21 cellular contexts compared by ENCODE assay signal in genomic region chr11:69165775-69166174, GRCh38. TPM values are rescaled to one million over a fixed set of nuclear protein-coding genes. Genes with fewer than 3 reads are reported as not detected.
DNase-seq lines count a peak whose midpoint lies in the region; ATAC-seq and TF ChIP-seq lines count a peak whose summit lies in the region.
"Had no signal": no experiment of that assay in that cellular context is flagged by ENCODE, and none has a peak within 500 bp of the region (broad histone marks: within the 10 kb centered on the region; RNA-seq: fewer than 3 reads in every experiment).

No MANE protein-coding gene starts in this region.

- H3K18ac ChIP-seq in mesenchymal stem cell (ENCODE audit: low read depth in 1 of 2, low read length in 2 of 2), result peak overlapping the region; percentile 57 to 78

- H3K27ac Mint-ChIP-seq in activated naive CD4-positive, alpha-beta T cell treated with anti-CD3 and anti-CD28 coated beads, Interleukin-2, amount 50 U/mL, for 72 hours, result no peak overlapping the region
- H3K27ac Mint-ChIP-seq: IgD-negative memory B cell; T-helper 1 cell treated with Interleukin-12 subunit alpha and Interleukin-12 subunit beta and Interleukin-4 antibody, amounts not matched to agents 30 μg/mL and 1 μg/mL, for 36 hours had no signal

- H2BK12ac ChIP-seq in mesenchymal stem cell (ENCODE audit: low read length in 2 of 2), result peak overlapping the region; percentile 28 to 33

- no peak for TF ChIP-seq POLR2A in uterus (IDR thresholded peaks at IDR 0.05)

- TF ChIP-seq CTCF in OCI-LY3 (IDR thresholded peaks at IDR 0.05; ENCODE audit: low read depth, low read length) (no peak), uterus (IDR thresholded peaks at IDR 0.05) (no peak), mammary epithelial cell (conservative IDR thresholded peaks at IDR 0.05 in 1 of 2, IDR thresholded peaks at IDR 0.05 in 1 of 2; ENCODE audit: extremely low read depth in 1 of 2, insufficient read depth in 1 of 2, low read depth in 1 of 2, low read length in 2 of 2) (no peak)

- H3K36me3 Mint-ChIP-seq in activated naive CD4-positive, alpha-beta T cell treated with anti-CD3 and anti-CD28 coated beads, Interleukin-2, amount 50 U/mL, for 72 hours, result peaks cover 6 to 8% of the 10 kb centered on the region in 2 donors

- no peak overlapping the region for H2BK120ac ChIP-seq in mesenchymal stem cell (ENCODE audit: low read depth, low read length)

- no peaks in the 10 kb centered on the region for H3K36me3 ChIP-seq in HUES48 (ENCODE audit: control insufficient read depth, insufficient read depth, low read length)
- peaks cover 18% of the 10 kb centered on the region for H3K36me3 ChIP-seq in OCI-LY3 (replicated peaks; ENCODE audit: low read depth, low read length)
- H3K36me3 ChIP-seq in mesenchymal stem cell (ENCODE audit: control insufficient read depth in 1 of 2, insufficient read depth in 2 of 2, low read depth in 1 of 2, low read length in 2 of 2), result no peaks in the 10 kb centered on the region
- H3K36me3 ChIP-seq in uterus, result no peaks in the 10 kb centered on the region
- H3K36me3 ChIP-seq in mammary epithelial cell (ENCODE audit: insufficient read depth, low read length), result no peaks in the 10 kb centered on the region
- H3K36me3 ChIP-seq: SJCRH30 had no signal

- H3K9me3 ChIP-seq in HUES48 (ENCODE audit: control insufficient read depth, insufficient read depth, low read length), result no peaks in the 10 kb centered on the region
- peaks cover 14% of the 10 kb centered on the region for H3K9me3 ChIP-seq in OCI-LY3 (ENCODE audit: insufficient read depth, low read length)
- peaks cover 23% of the 10 kb centered on the region for H3K9me3 ChIP-seq in mesenchymal stem cell (ENCODE audit: control insufficient read depth, low read length)
- no peaks in the 10 kb centered on the region for H3K9me3 ChIP-seq in uterus
- no peaks in the 10 kb centered on the region for H3K9me3 ChIP-seq in mammary epithelial cell (replicated peaks; ENCODE audit: insufficient read depth, low read length)

- DNase-seq in mesenchymal stem cell (no peak), uterus (no peak), mammary epithelial cell (no peak), NCI-H1092 treated with DMSO at 0.1 percent for 48 hours (lab: John Stamatoyannopoulos, UW) (no peak)
- no peak for DNase-seq in activated naive CD4-positive, alpha-beta T cell treated with anti-CD3 and anti-CD28 coated beads, Interleukin-2, amount 50 U/mL, for 72 hours (ENCODE audit: low spot score in 2 of 2)
- DNase-seq: COR-L47, DND-41, NCI-H1105 treated with DMSO at 0.1 percent for 48 hours, NCI-H187, NCI-H2107, NCI-H510A treated with DMSO at 0.1 percent for 48 hours, NCI-H82 had no signal

- dilution Hi-C loops in mammary epithelial cell (cut with HindIII; ENCODE audit: low sequenced_read_pairs), result no loop called here

- H3K14ac ChIP-seq in mesenchymal stem cell (ENCODE audit: low read length in 2 of 2), result no peak overlapping the region

- no peak overlapping the region for H4K8ac ChIP-seq in mesenchymal stem cell (ENCODE audit: low read length)

- H3K79me1 ChIP-seq in mesenchymal stem cell (replicated peaks; ENCODE audit: low read length, poor library complexity, severe bottlenecking), result no peaks in the 10 kb centered on the region

- WGBS in mesenchymal stem cell, result 94% methylated on average over 2 of the region's 2 CpGs
- WGBS in mammary epithelial cell (ENCODE audit: low coverage, missing lambda C conversion rate), result 90% methylated on average over 2 of the region's 2 CpGs

- H3K27ac ChIP-seq in HUES48 (ENCODE audit: low read depth, low read length) (peak overlapping the region; percentile 73), OCI-LY3 (ENCODE audit: low read length) (peak overlapping the region; percentile 86), mesenchymal stem cell (ENCODE audit: low read length, poor library complexity, severe bottlenecking) (no peak overlapping the region), uterus (peak overlapping the region; percentile 46 to 65), mammary epithelial cell (ENCODE audit: insufficient read depth, low read depth, low read length) (no peak overlapping the region)
- H3K27ac ChIP-seq: SJCRH30 had no signal

- H3K9ac ChIP-seq in HUES48 (ENCODE audit: low read depth, low read length), result no peak overlapping the region
- H3K9ac ChIP-seq in OCI-LY3 (ENCODE audit: low read length), result peak overlapping the region; percentile 74
- H3K9ac ChIP-seq in mesenchymal stem cell (ENCODE audit: low read length), result no peak overlapping the region
- H3K9ac ChIP-seq in mammary epithelial cell (ENCODE audit: insufficient read depth, low read length), result no peak overlapping the region

- H3K4me2 ChIP-seq in OCI-LY3 (ENCODE audit: low read length) (peak overlapping the region; percentile 86), mesenchymal stem cell (ENCODE audit: low read length, poor library complexity, severe bottlenecking) (no peak overlapping the region), mammary epithelial cell (ENCODE audit: insufficient read depth, low read depth, low read length) (no peak overlapping the region)

- no peak for ATAC-seq in activated naive CD4-positive, alpha-beta T cell treated with anti-CD3 and anti-CD28 coated beads, Interleukin-2, amount 50 U/mL, for 72 hours
- ATAC-seq in HG03442 (IDR thresholded peaks at IDR 0.05; ENCODE audit: unreplicated experiment), result no peak

- intact Hi-C loops in uterus (cut with DNase I; ENCODE audit: low total_unique reads), result no loop called here
- intact Hi-C loops in mammary epithelial cell (cut with micrococcal nuclease), result no loop called here

- in situ Hi-C loops in mammary epithelial cell (cut with MboI; ENCODE audit: low sequenced_read_pairs in 2 of 2), result no loop called here

- peak overlapping the region; percentile 13 to 48 for H3K4ac ChIP-seq in mesenchymal stem cell (ENCODE audit: low read depth in 1 of 2, low read length in 2 of 2)

- H2AFZ ChIP-seq in OCI-LY3 (ENCODE audit: low read depth, low read length), result no peak overlapping the region
- H2AFZ ChIP-seq in mesenchymal stem cell (ENCODE audit: low read depth, low read length), result no peak overlapping the region
- no peak overlapping the region for H2AFZ ChIP-seq in mammary epithelial cell (ENCODE audit: low read depth, low read length)

- H4K20me1 ChIP-seq in OCI-LY3 (ENCODE audit: insufficient read depth, low read length) (no peaks in the 10 kb centered on the region), mammary epithelial cell (ENCODE audit: insufficient read depth, low read length) (no peaks in the 10 kb centered on the region)

- H2AK5ac ChIP-seq in mesenchymal stem cell (ENCODE audit: low read length, severe bottlenecking), result peak overlapping the region; percentile 53

- H3K4me1 ChIP-seq in HUES48 (ENCODE audit: control insufficient read depth, insufficient read depth, low read length) (peaks cover 5% of the 10 kb centered on the region), OCI-LY3 (ENCODE audit: low read length) (peaks cover 29% of the 10 kb centered on the region), mesenchymal stem cell (ENCODE audit: control insufficient read depth, insufficient read depth, low read depth, low read length) (peaks cover 14% of the 10 kb centered on the region), uterus (no peaks in the 10 kb centered on the region), mammary epithelial cell (ENCODE audit: insufficient read depth, low read length) (peaks cover 20% of the 10 kb centered on the region)

- H3K27me3 ChIP-seq in HUES48 (ENCODE audit: control insufficient read depth, insufficient read depth, low read length), result no peaks in the 10 kb centered on the region
- no peaks in the 10 kb centered on the region for H3K27me3 ChIP-seq in OCI-LY3 (ENCODE audit: low read depth, low read length)
- peaks cover 11 to 34% of the 10 kb centered on the region in 2 experiments for H3K27me3 ChIP-seq in mesenchymal stem cell (ENCODE audit: control insufficient read depth in 1 of 2, insufficient read depth in 1 of 2, low read length in 2 of 2)
- H3K27me3 ChIP-seq in uterus, result no peaks in the 10 kb centered on the region
- no peaks in the 10 kb centered on the region for H3K27me3 ChIP-seq in mammary epithelial cell (ENCODE audit: insufficient read depth, low read length)
- H3K27me3 ChIP-seq: SJCRH30 had no signal

- H3K9me3 Mint-ChIP-seq in activated naive CD4-positive, alpha-beta T cell treated with anti-CD3 and anti-CD28 coated beads, Interleukin-2, amount 50 U/mL, for 72 hours, result peaks cover 5 to 23% of the 10 kb centered on the region in 2 donors

- H3K4me3 ChIP-seq in HUES48 (ENCODE audit: low read depth, low read length), result no peak overlapping the region
- H3K4me3 ChIP-seq in OCI-LY3 (ENCODE audit: low read length), result peak overlapping the region; percentile 68; the same call in 1 of the 2 replicates
- H3K4me3 ChIP-seq in mesenchymal stem cell (ENCODE audit: insufficient read depth in 1 of 2, low read depth in 1 of 2, low read length in 2 of 2), result no peak overlapping the region
- no peak overlapping the region for H3K4me3 ChIP-seq in uterus
- H3K4me3 ChIP-seq in mammary epithelial cell (replicated peaks in 1 of 3; ENCODE audit: insufficient read depth in 1 of 3, low read depth in 2 of 3, low read length in 3 of 3), result no peak overlapping the region
- H3K4me3 ChIP-seq: SJCRH30 had no signal

- H4K91ac ChIP-seq in mesenchymal stem cell (ENCODE audit: low read length), result no peak overlapping the region

- H2BK15ac ChIP-seq in mesenchymal stem cell (ENCODE audit: low read depth, poor library complexity, severe bottlenecking), result peak overlapping the region; percentile 62

- H2BK5ac ChIP-seq in mesenchymal stem cell (ENCODE audit: low read depth, low read length, poor library complexity, severe bottlenecking), result no peak overlapping the region

- H3K23ac ChIP-seq in mesenchymal stem cell (ENCODE audit: low read length in 2 of 2), result no peak overlapping the region

- no TSS peak for BruUV-seq in mammary epithelial cell (replicated peaks; lab: Mats Ljungman, UMichigan)

- CTCF ChIA-PET in mammary epithelial cell (lab: Charles Lee; ENCODE audit: low non-redundant PET), result no interaction called here

- H3K79me2 ChIP-seq in OCI-LY3 (ENCODE audit: low read length) (no peaks in the 10 kb centered on the region), mammary epithelial cell (ENCODE audit: insufficient read depth, low read length) (no peaks in the 10 kb centered on the region)

RNA-seq across cellular contexts. Expression of gene SMIM38, which starts 10.0 kb away (rescaled TPM):
- polyA plus RNA-seq in mesenchymal stem cell (2013, experiment 1 of 2), result 0.03 TPM
- polyA plus RNA-seq in mesenchymal stem cell (2013, experiment 2 of 2), result 0.01 TPM
- total RNA-seq in uterus (1 to 10 TPM in 2 of 4 donors, under 1 TPM in 2; 0.29 to 7.5 (median 1.7) TPM), mammary epithelial cell (under 1 TPM in 1 of 2 donors, not detected in 1; 0.50 TPM)
- polyA plus RNA-seq in mammary epithelial cell, result not detected
- polyA minus RNA-seq in mammary epithelial cell, result not detected
- 1 to 10 TPM in 1 of 2 donors, under 1 TPM in 1; 0.71 to 1.1 TPM for total RNA-seq in activated naive CD4-positive, alpha-beta T cell treated with anti-CD3 and anti-CD28 coated beads, Interleukin-2, amount 50 U/mL, for 72 hours
- total RNA-seq: G401, HT-29, LHCN-M2 had no signal
- polyA plus RNA-seq: IgD-negative memory B cell had no signal

Comparison
In these comparisons a context has a peak if more than half of its experiments do, and no peak if none do; other contexts are left out.
1. H3K27ac ChIP-seq: peak in HUES48 (single experiment), OCI-LY3 (single experiment) and uterus (2 of 2); none in mesenchymal stem cell (single experiment) and mammary epithelial cell (single experiment).